In genomic region chr6:127267742-127268588, GRCh38 we compare ENCODE assay signal across 8 cellular contexts. TPM values are rescaled to one million over a fixed set of nuclear protein-coding genes. Genes with fewer than 3 reads are reported as not detected.
A peak's percentile ranks its signal among the peaks of the same experiment; 100 is the strongest.
DNase-seq lines count a peak whose midpoint lies in the region; ATAC-seq lines count a peak whose summit lies in the region.

No MANE protein-coding gene starts in this region.

- ATAC-seq in HG03354 (IDR thresholded peaks at IDR 0.05; ENCODE audit: poor library complexity, severe bottlenecking, unreplicated experiment) (peak; percentile 0), HG02852 (IDR thresholded peaks at IDR 0.05; ENCODE audit: unreplicated experiment) (no peak)
- peak; percentile 1 for ATAC-seq in activated T-helper 17 cell treated with anti-CD3 and anti-CD28 coated beads, Interleukin-2, amount 50 U/mL, for 72 hours (replicated peaks)
- ATAC-seq in stimulated activated naive B cell treated with anti-CD40 and anti-IgM and Interleukin-4, amounts not matched to agents 10 μg/mL and 1 μg/mL and 100 μg/mL, for 72 hours (replicated peaks): no peak

- no peaks in the 10 kb centered on the region for H3K9me3 Mint-ChIP-seq in activated T-helper 17 cell treated with anti-CD3 and anti-CD28 coated beads, Interleukin-2, amount 50 U/mL, for 72 hours
- H3K9me3 Mint-ChIP-seq in stimulated activated naive B cell treated with anti-CD40 and anti-IgM and Interleukin-4, amounts not matched to agents 10 μg/mL and 1 μg/mL and 100 μg/mL, for 72 hours: no peaks in the 10 kb centered on the region

- no peaks in the 10 kb centered on the region for H3K27me3 ChIP-seq in iPS-20b (ENCODE audit: insufficient read depth, low read length)

- peaks cover 19% of the 10 kb centered on the region; the same call in 1 of the 2 replicates for H3K4me1 ChIP-seq in iPS-20b (ENCODE audit: insufficient read depth, low read length)

- H3K27me3 Mint-ChIP-seq in activated T-helper 17 cell treated with anti-CD3 and anti-CD28 coated beads, Interleukin-2, amount 50 U/mL, for 72 hours: no peaks in the 10 kb centered on the region
- no peaks in the 10 kb centered on the region for H3K27me3 Mint-ChIP-seq in stimulated activated naive B cell treated with anti-CD40 and anti-IgM and Interleukin-4, amounts not matched to agents 10 μg/mL and 1 μg/mL and 100 μg/mL, for 72 hours

- H3K4me3 Mint-ChIP-seq in activated T-helper 17 cell treated with anti-CD3 and anti-CD28 coated beads, Interleukin-2, amount 50 U/mL, for 72 hours: peak overlapping the region; percentile 95
- peak overlapping the region; percentile 96 to 98 for H3K4me3 Mint-ChIP-seq in stimulated activated naive B cell treated with anti-CD40 and anti-IgM and Interleukin-4, amounts not matched to agents 10 μg/mL and 1 μg/mL and 100 μg/mL, for 72 hours

- no peaks in the 10 kb centered on the region for H3K9me3 ChIP-seq in iPS-20b (ENCODE audit: insufficient read depth, low read depth, low read length)

- peaks cover 11% of the 10 kb centered on the region for H3K36me3 Mint-ChIP-seq in activated T-helper 17 cell treated with anti-CD3 and anti-CD28 coated beads, Interleukin-2, amount 50 U/mL, for 72 hours (ENCODE audit: low read depth)
- H3K36me3 Mint-ChIP-seq in stimulated activated naive B cell treated with anti-CD40 and anti-IgM and Interleukin-4, amounts not matched to agents 10 μg/mL and 1 μg/mL and 100 μg/mL, for 72 hours: peaks cover 6 to 9% of the 10 kb centered on the region in 2 donors

- H3K9ac ChIP-seq in iPS-20b (ENCODE audit: low read depth, low read length): peak overlapping the region; percentile 99

- peak; percentile 12 for DNase-seq in ELR (ENCODE audit: low read depth)
- no peak for DNase-seq in stimulated activated naive B cell treated with anti-CD40 and anti-IgM and Interleukin-4, amounts not matched to agents 10 μg/mL and 1 μg/mL and 100 μg/mL, for 72 hours
- no peak for DNase-seq in NCI-H2029 (lab: John Stamatoyannopoulos, UW)
- no peak for DNase-seq in midbrain (lab: John Stamatoyannopoulos, UW)

- peak overlapping the region; percentile 100 for H3K4me3 ChIP-seq in iPS-20b (ENCODE audit: low read length)

- H3K36me3 ChIP-seq in iPS-20b (ENCODE audit: insufficient read depth, low read depth, low read length): no peaks in the 10 kb centered on the region

- H3K4me1 Mint-ChIP-seq in activated T-helper 17 cell treated with anti-CD3 and anti-CD28 coated beads, Interleukin-2, amount 50 U/mL, for 72 hours: peaks cover 20% of the 10 kb centered on the region
- peaks cover 11 to 32% of the 10 kb centered on the region in 2 donors for H3K4me1 Mint-ChIP-seq in stimulated activated naive B cell treated with anti-CD40 and anti-IgM and Interleukin-4, amounts not matched to agents 10 μg/mL and 1 μg/mL and 100 μg/mL, for 72 hours

- peak overlapping the region; percentile 96 for H3K27ac Mint-ChIP-seq in activated T-helper 17 cell treated with anti-CD3 and anti-CD28 coated beads, Interleukin-2, amount 50 U/mL, for 72 hours
- peak overlapping the region; percentile 96 for H3K27ac Mint-ChIP-seq in stimulated activated naive B cell treated with anti-CD40 and anti-IgM and Interleukin-4, amounts not matched to agents 10 μg/mL and 1 μg/mL and 100 μg/mL, for 72 hours

- H3K27ac ChIP-seq in iPS-20b (ENCODE audit: low read length): peak overlapping the region; percentile 95

RNA-seq across cellular contexts. Expression of gene RNF146, which starts 1.3 kb away (rescaled TPM):
- total RNA-seq in activated T-helper 17 cell treated with anti-CD3 and anti-CD28 coated beads, Interleukin-2, amount 50 U/mL, for 72 hours: 10 to 100 TPM; 12.8 TPM

Comparison
In these comparisons a context has a peak if more than half of its experiments do, and no peak if none do; other contexts are left out.
1. ATAC-seq: peak in HG03354 (single experiment) and activated T-helper 17 cell treated with anti-CD3 and anti-CD28 coated beads, Interleukin-2, amount 50 U/mL, for 72 hours (single experiment); none in stimulated activated naive B cell treated with anti-CD40 and anti-IgM and Interleukin-4, amounts not matched to agents 10 μg/mL and 1 μg/mL and 100 μg/mL, for 72 hours (0 of 2) and HG02852 (single experiment).